In genomic region chr12:45257185-45257585, GRCh38 we compare ENCODE assay signal across 8 cellular contexts. TPM values are rescaled to one million over a fixed set of nuclear protein-coding genes. Genes with fewer than 3 reads are reported as not detected.
DNase-seq lines count a peak whose midpoint lies in the region; ATAC-seq and TF ChIP-seq lines count a peak whose summit lies in the region.

No MANE protein-coding gene starts in this region.

- no peaks in the 10 kb centered on the region for H3K9me3 ChIP-seq in mesenchymal stem cell (ENCODE audit: control insufficient read depth, low read length)

- H3K9me3 Mint-ChIP-seq in progenitor cell of endocrine pancreas (ENCODE audit: low read depth) (no peaks in the 10 kb centered on the region), mesothelial cell of epicardium (no peaks in the 10 kb centered on the region)

- H2BK15ac ChIP-seq in mesenchymal stem cell (ENCODE audit: low read depth, poor library complexity, severe bottlenecking), result no peak overlapping the region

- no peaks in the 10 kb centered on the region for H3K36me3 ChIP-seq in mesenchymal stem cell (ENCODE audit: control insufficient read depth in 1 of 2, insufficient read depth in 2 of 2, low read depth in 1 of 2, low read length in 2 of 2)

- H4K91ac ChIP-seq in mesenchymal stem cell (ENCODE audit: low read length), result no peak overlapping the region

- 95% methylated on average over 4 of the region's 4 CpGs for WGBS in mesenchymal stem cell

- H2BK5ac ChIP-seq in mesenchymal stem cell (ENCODE audit: low read depth, low read length, poor library complexity, severe bottlenecking), result no peak overlapping the region

- no peak for TF ChIP-seq CTCF in progenitor cell of endocrine pancreas (IDR thresholded peaks at IDR 0.05; ENCODE audit: unreplicated experiment)
- no peak for TF ChIP-seq CTCF in mesothelial cell of epicardium (IDR thresholded peaks at IDR 0.05; ENCODE audit: unreplicated experiment)

- H3K9ac ChIP-seq in mesenchymal stem cell (ENCODE audit: low read length), result no peak overlapping the region

- ATAC-seq in GM18502 (IDR thresholded peaks at IDR 0.05; ENCODE audit: poor library complexity, unreplicated experiment), result peak; percentile 87
- ATAC-seq in GM21737 (IDR thresholded peaks at IDR 0.05; ENCODE audit: unreplicated experiment), result peak; percentile 93
- ATAC-seq in HG03575 (IDR thresholded peaks at IDR 0.05; ENCODE audit: extremely low read depth, insufficient number of reproducible peaks, low FRiP score, unreplicated experiment), result peak; percentile 61

- peaks cover 33% of the 10 kb centered on the region for H3K4me1 Mint-ChIP-seq in progenitor cell of endocrine pancreas (ENCODE audit: low read depth)
- H3K4me1 Mint-ChIP-seq in mesothelial cell of epicardium, result peaks cover 46% of the 10 kb centered on the region

- H3K4me3 ChIP-seq in mesenchymal stem cell (ENCODE audit: insufficient read depth in 1 of 2, low read depth in 1 of 2, low read length in 2 of 2), result no peak overlapping the region

- peak overlapping the region; percentile 7 for H4K8ac ChIP-seq in mesenchymal stem cell (ENCODE audit: low read length)

- peaks cover 3% of the 10 kb centered on the region for H3K4me1 ChIP-seq in mesenchymal stem cell (ENCODE audit: control insufficient read depth, insufficient read depth, low read depth, low read length)

- no peak overlapping the region for H2AK5ac ChIP-seq in mesenchymal stem cell (ENCODE audit: low read length, severe bottlenecking)

- H3K4ac ChIP-seq in mesenchymal stem cell (ENCODE audit: low read depth in 1 of 2, low read length in 2 of 2), result peak overlapping the region; percentile 40 to 85

- H3K36me3 Mint-ChIP-seq in progenitor cell of endocrine pancreas (ENCODE audit: insufficient read depth), result peaks cover 4% of the 10 kb centered on the region
- no peaks in the 10 kb centered on the region for H3K36me3 Mint-ChIP-seq in mesothelial cell of epicardium

- H2BK12ac ChIP-seq in mesenchymal stem cell (ENCODE audit: low read length in 2 of 2), result peak overlapping the region in 1 of 2 experiments; percentile 71

- H3K4me2 ChIP-seq in mesenchymal stem cell (ENCODE audit: low read length, poor library complexity, severe bottlenecking), result no peak overlapping the region

- H3K14ac ChIP-seq in mesenchymal stem cell (ENCODE audit: low read length in 2 of 2), result no peak overlapping the region

- no peak for DNase-seq in mesenchymal stem cell
- no peak for DNase-seq in NCI-H69 (lab: John Stamatoyannopoulos, UW)
- no peak for DNase-seq in progenitor cell of endocrine pancreas (ENCODE audit: low spot score, unreplicated experiment)
- no peak for DNase-seq in mesothelial cell of epicardium (ENCODE audit: low spot score in 2 of 2, unreplicated experiment in 2 of 2)
- DNase-seq in activated T-cell treated with anti-CD3 and anti-CD28 coated beads, Interleukin-2, amount 50 U/mL, for 48 hours, result no peak

- peak overlapping the region in 1 of 2 experiments; percentile 4 for H3K18ac ChIP-seq in mesenchymal stem cell (ENCODE audit: low read depth in 1 of 2, low read length in 2 of 2)

- no peak overlapping the region for H3K23ac ChIP-seq in mesenchymal stem cell (ENCODE audit: low read length in 2 of 2)

- H3K4me3 Mint-ChIP-seq in progenitor cell of endocrine pancreas (ENCODE audit: low read depth) (no peak overlapping the region), mesothelial cell of epicardium (no peak overlapping the region)

- no peaks in the 10 kb centered on the region for H3K27me3 ChIP-seq in mesenchymal stem cell (ENCODE audit: control insufficient read depth in 1 of 2, insufficient read depth in 1 of 2, low read length in 2 of 2)

- H2AFZ ChIP-seq in mesenchymal stem cell (ENCODE audit: low read depth, low read length), result no peak overlapping the region

- no peaks in the 10 kb centered on the region for H3K27me3 Mint-ChIP-seq in progenitor cell of endocrine pancreas
- H3K27me3 Mint-ChIP-seq in mesothelial cell of epicardium (ENCODE audit: low read depth), result no peaks in the 10 kb centered on the region

- H3K27ac ChIP-seq in mesenchymal stem cell (ENCODE audit: low read length, poor library complexity, severe bottlenecking), result no peak overlapping the region

- H3K79me1 ChIP-seq in mesenchymal stem cell (replicated peaks; ENCODE audit: low read length, poor library complexity, severe bottlenecking), result peaks cover 29% of the 10 kb centered on the region

- H3K27ac Mint-ChIP-seq in progenitor cell of endocrine pancreas, result no peak overlapping the region
- H3K27ac Mint-ChIP-seq in mesothelial cell of epicardium, result no peak overlapping the region

- H2BK120ac ChIP-seq in mesenchymal stem cell (ENCODE audit: low read depth, low read length), result no peak overlapping the region

RNA-seq across cellular contexts. Expression of gene ANO6, which starts 41.3 kb away (rescaled TPM):
- 51.1 TPM for polyA plus RNA-seq in mesenchymal stem cell (2013, experiment 1 of 2)
- 50.0 TPM for polyA plus RNA-seq in mesenchymal stem cell (2013, experiment 2 of 2)
- total RNA-seq in progenitor cell of endocrine pancreas (39.2 and 43.1 TPM in 2 replicates), mesothelial cell of epicardium (40.1 to 41.1 TPM (median 40.9 TPM) in 3 replicates)
